3 cellular contexts compared by ENCODE assay signal in genomic region chr13:42591602-42592001, GRCh38.
TF ChIP-seq lines count a peak whose summit lies in the region.

No MANE protein-coding gene starts in this region.

TF ChIP-seq in GM23338, 12 proteins besides CTCF, POLR2A, EP300 and RAD21:
- TF ChIP-seq NANOG (IDR thresholded peaks at IDR 0.05; ENCODE audit: borderline replicate concordance) (no peak), REST (IDR thresholded peaks at IDR 0.05; ENCODE audit: unreplicated experiment) (no peak), JUNB (IDR thresholded peaks at IDR 0.05; ENCODE audit: unreplicated experiment) (no peak)

TF ChIP-seq in IMR-90, 13 proteins besides CTCF, POLR2A, EP300 and RAD21:
- TF ChIP-seq CEBPB (IDR thresholded peaks at IDR 0.05; ENCODE audit: low read depth, low read length) (peak; percentile 73), SMC3 (IDR thresholded peaks at IDR 0.05; ENCODE audit: low read depth, low read length) (no peak)

TF ChIP-seq in HepG2, 621 proteins besides CTCF, POLR2A, EP300 and RAD21:
- TF ChIP-seq FOXJ3 (CRISPR knock-in tag; IDR thresholded peaks at IDR 0.05; ENCODE audit: borderline replicate concordance) (no peak), HBP1 (CRISPR knock-in tag; IDR thresholded peaks at IDR 0.05; ENCODE audit: low read depth) (no peak), CEBPB (IDR thresholded peaks at IDR 0.05; ENCODE audit: borderline replicate concordance, low read depth, low read length) (peak; percentile 63), PITX1 (CRISPR knock-in tag; IDR thresholded peaks at IDR 0.05) (no peak), NFIB (CRISPR knock-in tag; IDR thresholded peaks at IDR 0.05; ENCODE audit: borderline replicate concordance) (no peak)
